Comparison of ENCODE assay signal across 9 cellular contexts in the genomic region with DNA sequence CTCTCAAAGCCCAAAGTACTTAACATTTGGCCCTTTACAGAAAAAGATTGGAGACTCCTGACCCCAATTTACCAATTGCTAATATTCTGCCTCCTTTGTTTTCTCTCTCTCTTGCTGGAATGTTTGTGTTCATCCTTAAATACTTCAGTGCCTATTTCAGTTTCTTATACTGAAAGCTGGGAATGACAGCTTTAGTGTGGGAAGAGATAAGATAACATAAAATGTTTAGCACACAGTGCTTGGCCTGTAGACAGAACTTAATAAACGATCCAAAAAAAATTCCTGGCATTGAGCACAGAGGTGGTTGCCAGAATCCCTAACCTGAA. TPM values are rescaled to one million over a fixed set of nuclear protein-coding genes. Genes with fewer than 3 reads are reported as not detected.
DNase-seq lines count a peak whose midpoint lies in the region; ATAC-seq and TF ChIP-seq lines count a peak whose summit lies in the region.
"Had no signal": no experiment of that assay in that cellular context is flagged by ENCODE, and none has a peak within 500 bp of the region (broad histone marks: within the 10 kb centered on the region; RNA-seq: fewer than 3 reads in every experiment).

No MANE protein-coding gene starts in this region.

- H3K9me3 ChIP-seq in duodenal mucosa (ENCODE audit: control insufficient read depth in 1 of 2, low read length in 2 of 2) (no peaks in the 10 kb centered on the region), mucosa of rectum (ENCODE audit: control insufficient read depth in 2 of 2, low read length in 2 of 2) (no peaks in the 10 kb centered on the region), tibial nerve (no peaks in the 10 kb centered on the region)

- no peaks in the 10 kb centered on the region for H3K36me3 ChIP-seq in duodenal mucosa (ENCODE audit: control insufficient read depth in 1 of 2, insufficient read depth in 2 of 2, low read length in 2 of 2)
- no peaks in the 10 kb centered on the region for H3K36me3 ChIP-seq in mucosa of rectum (ENCODE audit: control insufficient read depth in 2 of 2, insufficient read depth in 2 of 2, low read length in 2 of 2)
- H3K36me3 ChIP-seq in tibial nerve, result no peaks in the 10 kb centered on the region

- peak overlapping the region; percentile 90 for H3K27ac Mint-ChIP-seq in activated CD4-positive, alpha-beta T cell treated with anti-CD3 and anti-CD28 coated beads, Interleukin-2, amount 10 ng/mL, durations not matched to agents 24 days and 14 days

- H3K4me1 ChIP-seq in duodenal mucosa (ENCODE audit: control insufficient read depth in 1 of 2, insufficient read depth in 2 of 2, low read length in 2 of 2) (peaks cover 20 to 27% of the 10 kb centered on the region in 2 donors), mucosa of rectum (ENCODE audit: control insufficient read depth in 2 of 2, insufficient read depth in 2 of 2, low read length in 2 of 2) (peaks cover 22 to 25% of the 10 kb centered on the region in 2 donors), tibial nerve (peaks cover 0 to 65% (median 28%) of the 10 kb centered on the region in 4 donors)

- H3K4me1 Mint-ChIP-seq in activated CD4-positive, alpha-beta T cell treated with anti-CD3 and anti-CD28 coated beads, Interleukin-2, amount 10 ng/mL, durations not matched to agents 24 days and 14 days, result peaks cover 36% of the 10 kb centered on the region

- TF ChIP-seq EP300 in tibial nerve (IDR thresholded peaks at IDR 0.05), result no peak

- no peaks in the 10 kb centered on the region for H3K9me3 Mint-ChIP-seq in activated CD4-positive, alpha-beta T cell treated with anti-CD3 and anti-CD28 coated beads, Interleukin-2, amount 10 ng/mL, durations not matched to agents 24 days and 14 days

- peaks cover 6% of the 10 kb centered on the region for H3K36me3 Mint-ChIP-seq in activated CD4-positive, alpha-beta T cell treated with anti-CD3 and anti-CD28 coated beads, Interleukin-2, amount 10 ng/mL, durations not matched to agents 24 days and 14 days (ENCODE audit: low read depth)

- no peaks in the 10 kb centered on the region for H3K27me3 ChIP-seq in duodenal mucosa (ENCODE audit: control insufficient read depth in 1 of 2, insufficient read depth in 2 of 2, low read length in 2 of 2)
- H3K27me3 ChIP-seq in mucosa of rectum (ENCODE audit: control insufficient read depth in 2 of 2, insufficient read depth in 2 of 2, low read length in 2 of 2), result peaks cover 0 to 3% of the 10 kb centered on the region in 2 donors
- no peaks in the 10 kb centered on the region for H3K27me3 ChIP-seq in tibial nerve

- peak overlapping the region; percentile 4 to 16 for H3K9ac ChIP-seq in duodenal mucosa (ENCODE audit: low read depth in 1 of 2, low read length in 2 of 2)
- H3K9ac ChIP-seq in mucosa of rectum (ENCODE audit: low read depth in 1 of 2, low read length in 2 of 2), result no peak overlapping the region

- no peak for TF ChIP-seq CTCF in tibial nerve (IDR thresholded peaks at IDR 0.05)

- H3K27me3 Mint-ChIP-seq in activated CD4-positive, alpha-beta T cell treated with anti-CD3 and anti-CD28 coated beads, Interleukin-2, amount 10 ng/mL, durations not matched to agents 24 days and 14 days, result no peaks in the 10 kb centered on the region

- TF ChIP-seq POLR2A in tibial nerve (IDR thresholded peaks at IDR 0.05), result no peak

- peak overlapping the region; percentile 64 for H3K4me3 Mint-ChIP-seq in activated CD4-positive, alpha-beta T cell treated with anti-CD3 and anti-CD28 coated beads, Interleukin-2, amount 10 ng/mL, durations not matched to agents 24 days and 14 days

- DNase-seq in activated CD4-positive, alpha-beta T cell treated with anti-CD3 and anti-CD28 coated beads, Interleukin-2, amount 10 ng/mL, durations not matched to agents 24 days and 14 days, result no peak
- no peak for DNase-seq in activated CD4-positive, alpha-beta T cell treated with anti-CD3 and anti-CD28 coated beads, Interleukin-2, amount 50 U/mL, for 48 hours
- DNase-seq in tibial nerve (ENCODE audit: low spot score in 2 of 2) (no peak), DMS79 (lab: John Stamatoyannopoulos, UW) (no peak), left colon (no peak), posterior vena cava (ENCODE audit: low spot score) (no peak)
- DNase-seq: effector memory CD4-positive, alpha-beta T cell had no signal

- H3K27ac ChIP-seq in duodenal mucosa (ENCODE audit: low read depth, low read length) (peak overlapping the region; percentile 41), mucosa of rectum (ENCODE audit: low read depth in 2 of 2, low read length in 2 of 2) (peak overlapping the region; percentile 67 to 82), tibial nerve (peak overlapping the region; percentile 74 to 95 (median 84))

- WGBS in tibial nerve, 2 donors, result 7 to 13% methylated on average over 1 of the region's 1 CpG

- H3K4me3 ChIP-seq in duodenal mucosa (ENCODE audit: low read depth in 1 of 2, low read length in 2 of 2), result no peak overlapping the region
- no peak overlapping the region for H3K4me3 ChIP-seq in mucosa of rectum (ENCODE audit: low read length in 2 of 2)
- H3K4me3 ChIP-seq in tibial nerve, result peak overlapping the region in 2 of 4 donors; percentile 5 to 26

- no peak for ATAC-seq in left colon

- intact Hi-C loops in activated CD4-positive, alpha-beta T cell treated with anti-CD3 and anti-CD28 coated beads, Interleukin-2, amount 10 ng/mL, durations not matched to agents 24 days and 14 days (cut with micrococcal nuclease), result no loop called here
- intact Hi-C loops in left colon (cut with DNase I, micrococcal nuclease) (no loop called here), posterior vena cava (cut with DNase I) (no loop called here)

RNA-seq across cellular contexts. Expression of a gene that starts 3.0 kb away (rescaled TPM):
- 24.0 and 26.7 TPM in 2 replicates for total RNA-seq in activated CD4-positive, alpha-beta T cell treated with anti-CD3 and anti-CD28 coated beads, Interleukin-2, amount 10 ng/mL, durations not matched to agents 24 days and 14 days
- 100 to 1,000 TPM in 2 of 4 donors, 10 to 100 TPM in 2; 52.2 to 119 (median 89.0) TPM for total RNA-seq in tibial nerve
- total RNA-seq in left colon, result 1 to 10 TPM; 2.8 to 3.7 TPM
- 10 to 100 TPM; 20.7 to 21.0 TPM for total RNA-seq in posterior vena cava

RNA-seq across cellular contexts. Expression of a gene that starts 52.8 kb away (rescaled TPM):
- 41.4 and 41.6 TPM in 2 replicates for total RNA-seq in activated CD4-positive, alpha-beta T cell treated with anti-CD3 and anti-CD28 coated beads, Interleukin-2, amount 10 ng/mL, durations not matched to agents 24 days and 14 days
- total RNA-seq in tibial nerve, result 10 to 100 TPM; 52.5 to 71.6 (median 56.7) TPM
- total RNA-seq in left colon, result 10 to 100 TPM; 16.2 to 19.3 TPM
- 10 to 100 TPM; 26.7 to 29.8 TPM for total RNA-seq in posterior vena cava

RNA-seq across cellular contexts. Expression of a gene that starts 56.2 kb away (rescaled TPM):
- total RNA-seq in activated CD4-positive, alpha-beta T cell treated with anti-CD3 and anti-CD28 coated beads, Interleukin-2, amount 10 ng/mL, durations not matched to agents 24 days and 14 days, result 121 TPM in 2 replicates
- total RNA-seq in tibial nerve (10 to 100 TPM; 43.7 to 57.2 (median 51.2) TPM), left colon (10 to 100 TPM; 57.5 to 61.8 TPM), posterior vena cava (10 to 100 TPM; 41.4 to 49.1 TPM)

Comparison
In these comparisons a context has a peak if more than half of its experiments do, and no peak if none do; other contexts are left out.
1. H3K9ac ChIP-seq: peak in duodenal mucosa (2 of 2); none in mucosa of rectum (0 of 2).
2. Peak in every context shown above with its lines, with median percentiles within 50 percentile points of each other: H3K27ac ChIP-seq.